In the genomic region with DNA sequence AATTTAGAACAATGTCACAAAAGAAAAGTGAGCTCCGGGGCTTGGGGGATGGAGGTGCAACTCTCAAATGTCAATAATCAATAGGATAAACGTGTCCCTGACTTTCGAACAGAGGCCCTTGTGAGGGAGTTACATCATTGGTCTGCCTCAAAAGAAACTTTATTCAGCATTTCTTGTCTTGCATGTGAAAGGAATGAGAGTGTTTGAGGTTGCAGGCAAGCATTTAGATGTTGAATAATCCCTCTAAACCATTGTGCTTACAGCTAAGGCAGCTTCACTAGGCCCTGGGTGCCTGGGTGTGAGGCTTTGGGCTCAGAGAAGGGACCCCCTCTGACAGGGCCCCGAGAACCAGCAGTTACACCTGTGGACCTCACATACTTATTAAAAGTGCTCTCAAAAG, we compare ENCODE assay signal across 22 cellular contexts. TPM values are rescaled to one million over a fixed set of nuclear protein-coding genes. Genes with fewer than 3 reads are reported as not detected.
DNase-seq lines count a peak whose midpoint lies in the region; ATAC-seq, FAIRE-seq and TF ChIP-seq lines count a peak whose summit lies in the region.
"Had no signal": no experiment of that assay in that cellular context is flagged by ENCODE, and none has a peak within 500 bp of the region (broad histone marks: within the 10 kb centered on the region; RNA-seq: fewer than 3 reads in every experiment).

No MANE protein-coding gene starts in this region.

- CTCF ChIA-PET in HepG2 (lab: Yijun Ruan, JAX; ENCODE audit: low intra/inter-chr PET ratio, low total read pairs): no interaction called here

- no peaks in the 10 kb centered on the region for H3K36me3 Mint-ChIP-seq in endothelial cell (ENCODE audit: low read depth, unreplicated experiment)
- H3K36me3 Mint-ChIP-seq: naive B cell had no signal

- peaks cover 22% of the 10 kb centered on the region for H3K4me1 Mint-ChIP-seq in endothelial cell (ENCODE audit: unreplicated experiment)
- H3K4me1 Mint-ChIP-seq: naive B cell had no signal

- H2AFZ ChIP-seq in HepG2 (ENCODE audit: low read length): no peak overlapping the region

- H3K27me3 ChIP-seq in HepG2 (ENCODE audit: control insufficient read depth in 1 of 2, insufficient read depth in 2 of 2, low read length in 2 of 2) (peaks cover 4 to 23% of the 10 kb centered on the region in 2 experiments), right lobe of liver (no peaks in the 10 kb centered on the region), adipocyte (replicated peaks; ENCODE audit: control insufficient read depth, insufficient read depth, low read length) (peaks cover 35% of the 10 kb centered on the region)
- H3K27me3 ChIP-seq: esophagus muscularis mucosa, gastrocnemius medialis, uterus had no signal

- no peak overlapping the region for H3K4me2 ChIP-seq in HepG2 (ENCODE audit: low read depth, low read length)

- TF ChIP-seq EP300 in HepG2 (IDR thresholded peaks at IDR 0.05; ENCODE audit: low read depth in 2 of 2, low read length in 2 of 2) (no peak), HepG2 (CRISPR knock-in tag; IDR thresholded peaks at IDR 0.05; ENCODE audit: borderline replicate concordance) (no peak)

- H3K27ac Mint-ChIP-seq in endothelial cell (ENCODE audit: unreplicated experiment): no peak overlapping the region
- H3K27ac Mint-ChIP-seq: naive B cell had no signal

- H3K4me1 ChIP-seq in HepG2 (ENCODE audit: insufficient read depth, low read length) (peaks cover 13% of the 10 kb centered on the region; the same call in 1 of the 2 replicates), right lobe of liver (peaks cover 0 to 3% (median 0%) of the 10 kb centered on the region in 4 donors), adipocyte (ENCODE audit: control insufficient read depth, insufficient read depth, low read length) (peaks cover 10% of the 10 kb centered on the region), urinary bladder (ENCODE audit: insufficient read depth) (no peaks in the 10 kb centered on the region)
- H3K4me1 ChIP-seq: uterus had no signal

- WGBS in HepG2 (ENCODE audit: low lambda C conversion rate): 6% methylated on average over 4 of the region's 4 CpGs
- 61% methylated on average over 4 of the region's 4 CpGs for WGBS in right lobe of liver (ENCODE audit: insufficient coverage, low coverage, low lambda C conversion rate, missing lambda C conversion rate)
- 80% methylated on average over 4 of the region's 4 CpGs for WGBS in urinary bladder

- no peak overlapping the region for H3K27ac ChIP-seq in HepG2 (ENCODE audit: extremely low read length, insufficient read depth, low read length)
- no peak overlapping the region for H3K27ac ChIP-seq in right lobe of liver
- H3K27ac ChIP-seq in urinary bladder (ENCODE audit: low read depth): peak overlapping the region; percentile 39
- H3K27ac ChIP-seq: C4-2B, esophagus muscularis mucosa, gastrocnemius medialis, uterus had no signal

- no peaks in the 10 kb centered on the region for H3K36me3 ChIP-seq in HepG2 (replicated peaks in 1 of 2; ENCODE audit: control insufficient read depth in 1 of 2, insufficient read depth in 2 of 2, low read length in 2 of 2)
- no peaks in the 10 kb centered on the region for H3K36me3 ChIP-seq in right lobe of liver
- H3K36me3 ChIP-seq in adipocyte (ENCODE audit: control insufficient read depth, insufficient read depth, low read length, severe bottlenecking): no peaks in the 10 kb centered on the region
- H3K36me3 ChIP-seq in urinary bladder (ENCODE audit: insufficient read depth): no peaks in the 10 kb centered on the region
- H3K36me3 ChIP-seq: gastrocnemius medialis, uterus had no signal

- H3K9me3 ChIP-seq in HepG2 (ENCODE audit: low read length) (no peaks in the 10 kb centered on the region), right lobe of liver (no peaks in the 10 kb centered on the region), adipocyte (ENCODE audit: control insufficient read depth, low read length) (peaks cover 9% of the 10 kb centered on the region)
- H3K9me3 ChIP-seq: esophagus muscularis mucosa, gastrocnemius medialis, uterus had no signal

- H3K4me3 ChIP-seq in HepG2 (replicated peaks in 1 of 3; ENCODE audit: insufficient read depth in 1 of 3, low read depth in 2 of 3, low read length in 3 of 3): no peak overlapping the region
- no peak overlapping the region for H3K4me3 ChIP-seq in right lobe of liver
- H3K4me3 ChIP-seq in adipocyte (ENCODE audit: low read length): no peak overlapping the region
- no peak overlapping the region for H3K4me3 ChIP-seq in urinary bladder (ENCODE audit: low read depth, low read length)
- H3K4me3 ChIP-seq: esophagus muscularis mucosa, gastrocnemius medialis, uterus had no signal

- H3K79me2 ChIP-seq in HepG2 (ENCODE audit: insufficient read depth, low read length): no peaks in the 10 kb centered on the region

- H3K9me3 Mint-ChIP-seq in endothelial cell (ENCODE audit: unreplicated experiment): no peaks in the 10 kb centered on the region
- H3K9me3 Mint-ChIP-seq: effector memory CD8-positive, alpha-beta T cell had no signal

- in situ Hi-C loops in HepG2 (cut with HindIII; ENCODE audit: extremely low pct_ligation_motif_present, low pct_unique_long_range_greater_than_20kb): no loop called here

- H3K27me3 Mint-ChIP-seq in endothelial cell (ENCODE audit: unreplicated experiment): peaks cover 3% of the 10 kb centered on the region

- no peak for TF ChIP-seq RAD21 in HepG2 (CRISPR knock-in tag; IDR thresholded peaks at IDR 0.05)

- TF ChIP-seq CTCF in HepG2 (CRISPR knock-in tag; IDR thresholded peaks at IDR 0.05) (no peak), right lobe of liver (IDR thresholded peaks at IDR 0.05) (no peak), endothelial cell (IDR thresholded peaks at IDR 0.05; ENCODE audit: unreplicated experiment) (no peak)

- ATAC-seq in HepG2: no peak
- no peak for ATAC-seq in right lobe of liver
- ATAC-seq: gastrocnemius medialis had no signal

- intact Hi-C loops in HepG2 (cut with micrococcal nuclease; ENCODE audit: unreplicated experiment) (no loop called here), right lobe of liver (cut with DNase I) (no loop called here)

- POLR2A ChIA-PET in HepG2 (lab: Yijun Ruan, JAX): no interaction called here

- BruUV-seq in HepG2 (replicated peaks; lab: Mats Ljungman, UMichigan): no TSS peak

- H3K9ac ChIP-seq in HepG2 (ENCODE audit: insufficient read depth, low read depth, low read length): no peak overlapping the region
- H3K9ac ChIP-seq in adipocyte (ENCODE audit: low read length): no peak overlapping the region

- TF ChIP-seq POLR2A in HepG2 (IDR thresholded peaks at IDR 0.05; ENCODE audit: insufficient read depth in 1 of 2, low read depth in 2 of 2, low read length in 2 of 2): no peak
- TF ChIP-seq POLR2A in right lobe of liver (IDR thresholded peaks at IDR 0.05): no peak

- no peak for FAIRE-seq in HepG2 (lab: Jason Lieb, UNC)
- FAIRE-seq: astrocyte had no signal

- DNase-seq in HepG2 (ENCODE audit: low spot score) (no peak), right lobe of liver (no peak), adipocyte (ENCODE audit: low read depth) (peak; percentile 38), iPS DF 19.7 (ENCODE audit: low read depth, low spot score) (peak; percentile 28), endothelial cell (ENCODE audit: low spot score) (no peak), GM19240 (ENCODE audit: insufficient read length, low spot score) (no peak), GOT3 (lab: John Stamatoyannopoulos, UW) (no peak)
- DNase-seq: activated CD4-positive, alpha-beta T cell treated with anti-CD3 and anti-CD28 coated beads, Interleukin-2, amount 50 U/mL, for 48 hours; activated CD4-positive, CD25-positive, alpha-beta regulatory T cell; activated gamma-delta T cell; effector memory CD8-positive, alpha-beta T cell; gastrocnemius medialis; Karpas-422; kidney glomerular epithelial cell; naive B cell; NCI-H187; T1000; uterus had no signal

- no peaks in the 10 kb centered on the region for H4K20me1 ChIP-seq in HepG2 (ENCODE audit: insufficient read depth, low read length)

- no peak overlapping the region for H3K4me3 Mint-ChIP-seq in endothelial cell (ENCODE audit: unreplicated experiment)
- H3K4me3 Mint-ChIP-seq: naive B cell had no signal

TF ChIP-seq in HepG2, 621 proteins besides CTCF, POLR2A, EP300 and RAD21 (continues in another document):
- TF ChIP-seq KDM5B (CRISPR knock-in tag; IDR thresholded peaks at IDR 0.05; ENCODE audit: borderline replicate concordance) (no peak), SOX6 (IDR thresholded peaks at IDR 0.05) (no peak), SOX6 (CRISPR knock-in tag; IDR thresholded peaks at IDR 0.05) (peak; percentile 22; the same call in 1 of the 2 replicates)

RNA-seq across cellular contexts. Expression of a gene that starts 28.6 kb away (rescaled TPM):
- total RNA-seq in HepG2 (2016; rRNA removed; fragmentation: Illumina TruSeq; extraction: Trizol): 1.9 and 2.3 TPM in 2 replicates
- total RNA-seq in HepG2 (2016; cell fraction: cytosol; rRNA removed; fragmentation: Illumina TruSeq; extraction: Trizol; ENCODE audit: low read depth): 1.4 and 1.6 TPM in 2 replicates
- total RNA-seq in HepG2 (2016; cell fraction: insoluble cytoplasmic fraction; rRNA removed; fragmentation: Illumina TruSeq; extraction: Trizol): 1.9 and 2.3 TPM in 2 replicates
- 1.4 and 1.7 TPM in 2 replicates for total RNA-seq in HepG2 (2016; cell fraction: membrane; rRNA removed; fragmentation: Illumina TruSeq; extraction: Trizol)
- total RNA-seq in HepG2 (2016; cell fraction: nucleus; rRNA removed; fragmentation: Illumina TruSeq; extraction: Trizol): 0.53 and 0.87 TPM in 2 replicates
- 44.2 and 74.8 TPM in 2 replicates for polyA plus RNA-seq in HepG2 (2011; rRNA removed)
- 51.8 and 84.3 TPM in 2 replicates for polyA plus RNA-seq in HepG2 (2011; cell fraction: cytosol; rRNA removed)
- 19.1 and 28.9 TPM in 2 replicates for polyA plus RNA-seq in HepG2 (2011; cell fraction: nucleus; rRNA removed)
- polyA plus RNA-seq in HepG2 (2012): 51.1 and 56.1 TPM in 2 replicates
- polyA plus RNA-seq in HepG2 (2016; cell fraction: cytosol; fragmentation: Illumina TruSeq; extraction: Trizol; ENCODE audit: low read depth): 1.8 and 2.5 TPM in 2 replicates
- 3.4 and 3.5 TPM in 2 replicates for polyA plus RNA-seq in HepG2 (2016; cell fraction: insoluble cytoplasmic fraction; fragmentation: Illumina TruSeq; extraction: Trizol; ENCODE audit: low read depth)
- polyA plus RNA-seq in HepG2 (2016; cell fraction: membrane; fragmentation: Illumina TruSeq; extraction: Trizol; ENCODE audit: low read depth): 1.9 and 2.2 TPM in 2 replicates
- polyA plus RNA-seq in HepG2 (2016; cell fraction: nucleus; fragmentation: Illumina TruSeq; extraction: Trizol; ENCODE audit: insufficient read depth, low read depth): 1.0 and 1.6 TPM in 2 replicates
- 56.1 and 100.0 TPM in 2 replicates for polyA minus RNA-seq in HepG2 (2011; rRNA and poly(A)+ RNA removed; ENCODE audit: low replicate concordance)
- 18.5 and 23.7 TPM in 2 replicates for polyA minus RNA-seq in HepG2 (2011; cell fraction: cytosol; rRNA and poly(A)+ RNA removed)
- polyA minus RNA-seq in HepG2 (2011; cell fraction: nucleus; rRNA and poly(A)+ RNA removed): 28.0 and 37.5 TPM in 2 replicates
- 10 to 100 TPM in 3 of 6 experiments, 1 to 10 TPM in 3; 4.2 to 36.6 (median 12.0) TPM for total RNA-seq in right lobe of liver
- 48.4 TPM for total RNA-seq in urinary bladder
- polyA plus RNA-seq in urinary bladder: 95.1 TPM
- 18.5 TPM for total RNA-seq in endothelial cell (ENCODE audit: unreplicated experiment)

Comparison
In these comparisons a context has a peak if more than half of its experiments do, and no peak if none do; other contexts are left out.
1. DNase-seq: peak in adipocyte (single experiment) and iPS DF 19.7 (single experiment); none in HepG2 (single experiment), right lobe of liver (0 of 3), endothelial cell (single experiment), GM19240 (single experiment) and GOT3 (single experiment).